Comparison of ENCODE assay signal across 13 cellular contexts in the genomic region with DNA sequence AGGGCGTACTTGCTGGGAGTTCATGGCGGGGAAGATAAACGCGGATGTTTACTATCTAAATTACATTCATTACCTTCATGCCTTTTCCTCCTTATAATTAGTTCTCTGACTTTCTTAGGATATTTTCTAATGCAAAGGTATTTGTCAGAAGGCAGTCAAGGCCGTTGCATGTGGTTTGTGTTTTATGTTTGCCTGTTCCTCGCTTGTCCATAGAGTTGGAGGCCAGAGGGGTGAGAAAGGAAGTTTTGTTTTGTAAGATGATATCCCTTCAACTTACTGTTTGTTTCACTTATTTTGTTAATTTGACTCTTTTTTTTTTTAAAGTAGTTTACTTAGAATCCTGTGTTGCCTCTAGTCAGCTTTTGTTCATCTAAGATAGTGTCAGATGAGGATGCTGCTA. TPM values are rescaled to one million over a fixed set of nuclear protein-coding genes. Genes with fewer than 3 reads are reported as not detected.
DNase-seq lines count a peak whose midpoint lies in the region; ATAC-seq and TF ChIP-seq lines count a peak whose summit lies in the region.
"Had no signal": no experiment of that assay in that cellular context is flagged by ENCODE, and none has a peak within 500 bp of the region (broad histone marks: within the 10 kb centered on the region; RNA-seq: fewer than 3 reads in every experiment).

No MANE protein-coding gene starts in this region.

- CTCF ChIA-PET in SK-N-SH (lab: Yijun Ruan, JAX), result interaction anchor here (1.2 kb wide), 1 partner anchor 325 kb away, joined by 3 read pairs; no protein-coding TSS in a partner anchor

- H3K9me3 ChIP-seq in SK-N-SH, result no peaks in the 10 kb centered on the region
- H3K9me3 ChIP-seq in colonic mucosa, result no peaks in the 10 kb centered on the region
- H3K9me3 ChIP-seq in muscle layer of colon (ENCODE audit: low read length), result no peaks in the 10 kb centered on the region
- H3K9me3 ChIP-seq in transverse colon, result no peaks in the 10 kb centered on the region
- H3K9me3 ChIP-seq: pancreas had no signal

- peaks cover 3% of the 10 kb centered on the region for H4K20me1 ChIP-seq in SK-N-SH (ENCODE audit: insufficient read depth)

- H3K4me1 ChIP-seq in SK-N-SH (ENCODE audit: control insufficient read depth in 1 of 2, insufficient read depth in 2 of 2, low read depth in 1 of 2, low read length in 1 of 2), result peaks cover 2 to 37% of the 10 kb centered on the region in 2 experiments
- peaks cover 3% of the 10 kb centered on the region for H3K4me1 ChIP-seq in colonic mucosa
- peaks cover 21% of the 10 kb centered on the region for H3K4me1 ChIP-seq in muscle layer of colon (ENCODE audit: insufficient read depth, low read length)
- peaks cover 4 to 55% (median 22%) of the 10 kb centered on the region in 4 donors for H3K4me1 ChIP-seq in transverse colon

- H3K9ac ChIP-seq in SK-N-SH, result peak overlapping the region; percentile 59
- no peak overlapping the region for H3K9ac ChIP-seq in colonic mucosa (ENCODE audit: low read depth in 2 of 2, low read length in 2 of 2)
- H3K9ac ChIP-seq in muscle layer of colon (ENCODE audit: low read length), result no peak overlapping the region

- no peak for TF ChIP-seq EP300 in SK-N-SH (IDR thresholded peaks at IDR 0.05; ENCODE audit: borderline replicate concordance in 1 of 2, low read depth in 1 of 2, low read length in 1 of 2)
- TF ChIP-seq EP300 in transverse colon (IDR thresholded peaks at IDR 0.05; ENCODE audit: low read depth), result no peak

- peak overlapping the region; percentile 39; the same call in 1 of the 2 replicates for H3K4me2 ChIP-seq in SK-N-SH

- H3K9me2 ChIP-seq in SK-N-SH, result no peaks in the 10 kb centered on the region

- H3K4me3 ChIP-seq in SK-N-SH (ENCODE audit: low read depth in 2 of 2, low read length in 1 of 2) (no peak overlapping the region), colonic mucosa (no peak overlapping the region), muscle layer of colon (ENCODE audit: low read depth in 1 of 2, low read length in 2 of 2) (peak overlapping the region; percentile 4 to 46), transverse colon (peak overlapping the region in 1 of 4 donors; percentile 28)
- H3K4me3 ChIP-seq: pancreas, SK-N-MC had no signal

- DNase-seq in SK-N-SH, result no peak
- DNase-seq in colonic mucosa, result no peak
- no peak for DNase-seq in transverse colon
- DNase-seq in DMS153 (lab: John Stamatoyannopoulos, UW), result no peak
- no peak for DNase-seq in NCI-H2227 treated with DMSO at 0.1 percent for 48 hours (lab: John Stamatoyannopoulos, UW)
- no peak for DNase-seq in globus pallidus (ENCODE audit: low spot score)
- DNase-seq: activated CD8-positive, alpha-beta T cell treated with anti-CD3 and anti-CD28 coated beads for 36 hours; CD4-positive, alpha-beta T cell; midbrain had no signal

- intact Hi-C loops in colonic mucosa (cut with DNase I) (no loop called here), transverse colon (cut with DNase I; ENCODE audit: low total_unique reads) (no loop called here)

- TF ChIP-seq RAD21 in SK-N-SH (IDR thresholded peaks at IDR 0.05; ENCODE audit: low read length), result no peak

- TF ChIP-seq POLR2A in transverse colon (IDR thresholded peaks at IDR 0.05), result no peak

- POLR2A ChIA-PET in SK-N-SH (lab: Yijun Ruan, JAX), result no interaction called here

- TF ChIP-seq CTCF in SK-N-SH (IDR thresholded peaks at IDR 0.05) (no peak), colonic mucosa (IDR thresholded peaks at IDR 0.05) (no peak), transverse colon (IDR thresholded peaks at IDR 0.05) (no peak)

- peaks cover 24% of the 10 kb centered on the region for H3K79me2 ChIP-seq in SK-N-SH (ENCODE audit: insufficient read depth)

- H3F3A ChIP-seq in SK-N-SH (replicated peaks; ENCODE audit: insufficient read depth), result peaks cover 22% of the 10 kb centered on the region

- H3K36me3 ChIP-seq in SK-N-SH (replicated peaks in 1 of 2; ENCODE audit: control insufficient read depth in 1 of 2, insufficient read depth in 2 of 2, low read length in 1 of 2) (peaks cover 0 to 2% of the 10 kb centered on the region in 2 experiments), colonic mucosa (no peaks in the 10 kb centered on the region), muscle layer of colon (ENCODE audit: insufficient read depth, low read length) (no peaks in the 10 kb centered on the region), transverse colon (no peaks in the 10 kb centered on the region)
- H3K36me3 ChIP-seq: pancreas had no signal

- ATAC-seq in SK-N-SH treated with all-trans-retinoic acid at 6 μM for 48 hours, result no peak
- ATAC-seq: activated CD8-positive, alpha-beta T cell treated with anti-CD3 and anti-CD28 coated beads for 36 hours had no signal

- peak overlapping the region; percentile 65 for H2AFZ ChIP-seq in SK-N-SH (ENCODE audit: low read depth)

- in situ Hi-C loops in transverse colon (cut with MboI; ENCODE audit: low pct_ligation_motif_present in 1 of 4, low pct_unique_long_range_greater_than_20kb in 1 of 4, low sequenced_read_pairs in 3 of 4), result no loop called here

- WGBS in SK-N-SH (ENCODE audit: low lambda C conversion rate), result 32% methylated on average over 6 of the region's 6 CpGs
- WGBS in transverse colon (ENCODE audit: low coverage in 1 of 2), 2 donors, result 35 to 43% methylated on average over 6 of the region's 6 CpGs

- peak overlapping the region; percentile 58 to 97; a peak in 3 of 4 replicates for H3K27ac ChIP-seq in SK-N-SH (ENCODE audit: low read depth in 2 of 2, low read length in 1 of 2)
- peak overlapping the region; percentile 3 for H3K27ac ChIP-seq in colonic mucosa
- no peak overlapping the region for H3K27ac ChIP-seq in muscle layer of colon (ENCODE audit: low read depth, low read length)
- H3K27ac ChIP-seq in transverse colon, result peak overlapping the region; percentile 57 to 69 (median 62)

- H3K27me3 ChIP-seq in SK-N-SH (ENCODE audit: insufficient read depth) (no peaks in the 10 kb centered on the region), colonic mucosa (no peaks in the 10 kb centered on the region), muscle layer of colon (ENCODE audit: control insufficient read depth in 1 of 2, insufficient read depth in 2 of 2, low read length in 2 of 2) (no peaks in the 10 kb centered on the region), transverse colon (no peaks in the 10 kb centered on the region)
- H3K27me3 ChIP-seq: pancreas had no signal

TF ChIP-seq in SK-N-SH, 30 proteins besides CTCF, POLR2A, EP300 and RAD21 (continues in another document):
- TF ChIP-seq, protein P1, sequence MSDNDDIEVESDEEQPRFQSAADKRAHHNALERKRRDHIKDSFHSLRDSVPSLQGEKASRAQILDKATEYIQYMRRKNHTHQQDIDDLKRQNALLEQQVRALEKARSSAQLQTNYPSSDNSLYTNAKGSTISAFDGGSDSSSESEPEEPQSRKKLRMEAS (IDR thresholded peaks at IDR 0.05; ENCODE audit: low read depth), result no peak
- TF ChIP-seq, protein P2, sequence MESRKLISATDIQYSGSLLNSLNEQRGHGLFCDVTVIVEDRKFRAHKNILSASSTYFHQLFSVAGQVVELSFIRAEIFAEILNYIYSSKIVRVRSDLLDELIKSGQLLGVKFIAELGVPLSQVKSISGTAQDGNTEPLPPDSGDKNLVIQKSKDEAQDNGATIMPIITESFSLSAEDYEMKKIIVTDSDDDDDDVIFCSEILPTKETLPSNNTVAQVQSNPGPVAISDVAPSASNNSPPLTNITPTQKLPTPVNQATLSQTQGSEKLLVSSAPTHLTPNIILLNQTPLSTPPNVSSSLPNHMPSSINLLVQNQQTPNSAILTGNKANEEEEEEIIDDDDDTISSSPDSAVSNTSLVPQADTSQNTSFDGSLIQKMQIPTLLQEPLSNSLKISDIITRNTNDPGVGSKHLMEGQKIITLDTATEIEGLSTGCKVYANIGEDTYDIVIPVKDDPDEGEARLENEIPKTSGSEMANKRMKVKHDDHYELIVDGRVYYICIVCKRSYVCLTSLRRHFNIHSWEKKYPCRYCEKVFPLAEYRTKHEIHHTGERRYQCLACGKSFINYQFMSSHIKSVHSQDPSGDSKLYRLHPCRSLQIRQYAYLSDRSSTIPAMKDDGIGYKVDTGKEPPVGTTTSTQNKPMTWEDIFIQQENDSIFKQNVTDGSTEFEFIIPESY (IDR thresholded peaks at IDR 0.05; ENCODE audit: borderline replicate concordance, low read depth), result no peak
- TF ChIP-seq EZH2phosphoT487 (IDR thresholded peaks at IDR 0.05; ENCODE audit: borderline replicate concordance, low read depth), result no peak
- TF ChIP-seq CHD2 (IDR thresholded peaks at IDR 0.05; ENCODE audit: low read length, partially characterized antibody), result no peak
- TF ChIP-seq SMC3 (IDR thresholded peaks at IDR 0.05; ENCODE audit: low read depth, low read length), result no peak
- no peak for TF ChIP-seq MXI1 (IDR thresholded peaks at IDR 0.05; ENCODE audit: low read depth, low read length)

TF ChIP-seq in SK-N-SH treated with all-trans-retinoic acid at 6 μM for 48 hours, 23 proteins besides CTCF, POLR2A, EP300 and RAD21:
- TF ChIP-seq ZFP30 (CRISPR knock-in tag; IDR thresholded peaks at IDR 0.05), result no peak

RNA-seq across cellular contexts. Expression of a gene that starts 4.0 kb away (rescaled TPM):
- 486 and 709 TPM in 2 replicates for polyA plus RNA-seq in SK-N-SH (2012; rRNA removed)
- polyA plus RNA-seq in SK-N-SH (2012; cell fraction: cytosol; rRNA removed), result 749 and 798 TPM in 2 replicates
- polyA plus RNA-seq in SK-N-SH (2012; cell fraction: nucleus; rRNA removed), result 877 and 1,310 TPM in 2 replicates
- total RNA-seq in colonic mucosa (100 to 1,000 TPM in 1 of 2 donors, 10 to 100 TPM in 1; 19.4 to 115 TPM), transverse colon (100 to 1,000 TPM in 1 of 4 donors, 10 to 100 TPM in 3; 37.0 to 146 (median 58.0) TPM)
- total RNA-seq: activated CD8-positive, alpha-beta T cell treated with anti-CD3 and anti-CD28 coated beads for 36 hours had no signal

Comparison
In these comparisons a context has a peak if more than half of its experiments do, and no peak if none do; other contexts are left out.
1. H3K4me3 ChIP-seq: peak in muscle layer of colon (2 of 2); none in SK-N-SH (0 of 2) and colonic mucosa (single experiment).